In genomic region chr17:2711608-2712299, GRCh38 we compare ENCODE assay signal across 8 cellular contexts. TPM values are rescaled to one million over a fixed set of nuclear protein-coding genes. Genes with fewer than 3 reads are reported as not detected.
DNase-seq lines count a peak whose midpoint lies in the region; ATAC-seq lines count a peak whose summit lies in the region.

Gene CLUH (minus strand): TSS chr17:2711764. CDS start chr17:2711661, 103 bp downstream.

- DNase-seq in DMS 273 treated with DMSO at 0.1 percent for 48 hours (lab: John Stamatoyannopoulos, UW) (peak; percentile 43), HuH-7 (ENCODE audit: low spot score) (peak; percentile 87), OCI-M2 (lab: John Stamatoyannopoulos, UW; ENCODE audit: unreplicated experiment) (peak; percentile 53), activated T-cell treated with anti-CD3 and anti-CD28 coated beads for 4 hours (peak; percentile 96), epithelial cell of prostate (ENCODE audit: low read depth, low spot score) (peak; percentile 88), mucosa of gallbladder (ENCODE audit: low spot score) (peak; percentile 97)
- peak; percentile 96 for DNase-seq in stimulated activated CD8-positive, alpha-beta memory T cell treated with anti-CD3 and anti-CD28 coated beads, Interleukin-4, amount 100 ng/mL, for 24 hours (ENCODE audit: low read depth)

- ATAC-seq in GM21515 (IDR thresholded peaks at IDR 0.05; ENCODE audit: unreplicated experiment) = peak; percentile 70

- peak within 1 kb of the TSS; percentile 69 for H3K27ac ChIP-seq in epithelial cell of prostate

RNA-seq across cellular contexts. Expression of gene CLUH, which starts in this region (rescaled TPM):
- total RNA-seq in mucosa of gallbladder = 87.4 TPM

Comparison
In these comparisons a context has a peak if more than half of its experiments do, and no peak if none do; other contexts are left out.
1. Peak in every context shown above with its lines: DNase-seq, ATAC-seq and H3K27ac ChIP-seq.
2. DNase-seq: peak in every context shown above with its lines; median percentile 97 in mucosa of gallbladder; 96 in activated T-cell treated with anti-CD3 and anti-CD28 coated beads for 4 hours; 96 in stimulated activated CD8-positive, alpha-beta memory T cell treated with anti-CD3 and anti-CD28 coated beads, Interleukin-4, amount 100 ng/mL, for 24 hours; 88 in epithelial cell of prostate; 87 in HuH-7; 53 in OCI-M2; 43 in DMS 273 treated with DMSO at 0.1 percent for 48 hours.